Comparison of ENCODE assay signal across 8 cellular contexts in genomic region chr10:27635699-27636270, GRCh38.
"Had no signal": no experiment of that assay in that cellular context is flagged by ENCODE, and none has a peak within 500 bp of the region (broad histone marks: within the 10 kb centered on the region; RNA-seq: fewer than 3 reads in every experiment).

No MANE protein-coding gene starts in this region.

- H3K4me3 ChIP-seq: GM23338, HAP-1 had no signal

- H3K27ac ChIP-seq: HL-60 had no signal

- H3K9me3 ChIP-seq: HAP-1 had no signal

- ATAC-seq: GM23338, HCT116 had no signal

- FAIRE-seq: H1, H54 had no signal

- H3K36me3 ChIP-seq: HAP-1 had no signal

- H3K4me2 ChIP-seq: GM23338 had no signal

- DNase-seq: HFFc6, KG1 had no signal
